In the genomic region with DNA sequence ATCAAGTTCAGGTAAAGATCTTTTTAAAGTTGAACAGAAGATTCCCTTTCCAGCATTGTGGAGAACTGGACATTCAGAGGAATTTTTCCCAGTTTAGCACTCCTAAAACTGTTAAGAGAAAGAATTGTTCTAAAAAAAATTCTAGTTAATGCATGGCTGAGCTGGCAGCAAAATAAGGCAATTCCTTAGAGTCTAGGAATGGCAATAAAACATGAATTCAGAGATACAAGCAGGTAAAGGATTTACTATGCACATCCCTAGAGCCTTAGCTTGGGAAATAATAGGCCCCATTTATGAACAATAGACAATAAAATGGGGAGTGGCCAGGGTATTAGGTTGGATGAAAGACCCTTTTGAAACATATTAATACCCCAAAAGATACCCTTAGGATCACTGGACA, we compare ENCODE assay signal across 1 cellular context.
TF ChIP-seq lines count a peak whose summit lies in the region.

No MANE protein-coding gene starts in this region.

TF ChIP-seq in Ishikawa, 13 proteins besides CTCF, POLR2A, EP300 and RAD21 (continued from another document):
- TF ChIP-seq, protein P1, sequence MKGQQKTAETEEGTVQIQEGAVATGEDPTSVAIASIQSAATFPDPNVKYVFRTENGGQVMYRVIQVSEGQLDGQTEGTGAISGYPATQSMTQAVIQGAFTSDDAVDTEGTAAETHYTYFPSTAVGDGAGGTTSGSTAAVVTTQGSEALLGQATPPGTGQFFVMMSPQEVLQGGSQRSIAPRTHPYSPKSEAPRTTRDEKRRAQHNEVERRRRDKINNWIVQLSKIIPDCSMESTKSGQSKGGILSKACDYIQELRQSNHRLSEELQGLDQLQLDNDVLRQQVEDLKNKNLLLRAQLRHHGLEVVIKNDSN (IDR thresholded peaks at IDR 0.05) = no peak
- peak; percentile 66; the same call in 1 of the 2 replicates for TF ChIP-seq TEAD4 (IDR thresholded peaks at IDR 0.05)
- TF ChIP-seq, protein P2, sequence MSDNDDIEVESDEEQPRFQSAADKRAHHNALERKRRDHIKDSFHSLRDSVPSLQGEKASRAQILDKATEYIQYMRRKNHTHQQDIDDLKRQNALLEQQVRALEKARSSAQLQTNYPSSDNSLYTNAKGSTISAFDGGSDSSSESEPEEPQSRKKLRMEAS (IDR thresholded peaks at IDR 0.05) = no peak
- no peak for TF ChIP-seq ZBTB7A (IDR thresholded peaks at IDR 0.05; ENCODE audit: low read depth)
- TF ChIP-seq, protein P3, sequence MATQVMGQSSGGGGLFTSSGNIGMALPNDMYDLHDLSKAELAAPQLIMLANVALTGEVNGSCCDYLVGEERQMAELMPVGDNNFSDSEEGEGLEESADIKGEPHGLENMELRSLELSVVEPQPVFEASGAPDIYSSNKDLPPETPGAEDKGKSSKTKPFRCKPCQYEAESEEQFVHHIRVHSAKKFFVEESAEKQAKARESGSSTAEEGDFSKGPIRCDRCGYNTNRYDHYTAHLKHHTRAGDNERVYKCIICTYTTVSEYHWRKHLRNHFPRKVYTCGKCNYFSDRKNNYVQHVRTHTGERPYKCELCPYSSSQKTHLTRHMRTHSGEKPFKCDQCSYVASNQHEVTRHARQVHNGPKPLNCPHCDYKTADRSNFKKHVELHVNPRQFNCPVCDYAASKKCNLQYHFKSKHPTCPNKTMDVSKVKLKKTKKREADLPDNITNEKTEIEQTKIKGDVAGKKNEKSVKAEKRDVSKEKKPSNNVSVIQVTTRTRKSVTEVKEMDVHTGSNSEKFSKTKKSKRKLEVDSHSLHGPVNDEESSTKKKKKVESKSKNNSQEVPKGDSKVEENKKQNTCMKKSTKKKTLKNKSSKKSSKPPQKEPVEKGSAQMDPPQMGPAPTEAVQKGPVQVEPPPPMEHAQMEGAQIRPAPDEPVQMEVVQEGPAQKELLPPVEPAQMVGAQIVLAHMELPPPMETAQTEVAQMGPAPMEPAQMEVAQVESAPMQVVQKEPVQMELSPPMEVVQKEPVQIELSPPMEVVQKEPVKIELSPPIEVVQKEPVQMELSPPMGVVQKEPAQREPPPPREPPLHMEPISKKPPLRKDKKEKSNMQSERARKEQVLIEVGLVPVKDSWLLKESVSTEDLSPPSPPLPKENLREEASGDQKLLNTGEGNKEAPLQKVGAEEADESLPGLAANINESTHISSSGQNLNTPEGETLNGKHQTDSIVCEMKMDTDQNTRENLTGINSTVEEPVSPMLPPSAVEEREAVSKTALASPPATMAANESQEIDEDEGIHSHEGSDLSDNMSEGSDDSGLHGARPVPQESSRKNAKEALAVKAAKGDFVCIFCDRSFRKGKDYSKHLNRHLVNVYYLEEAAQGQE (IDR thresholded peaks at IDR 0.05; ENCODE audit: low read depth) = no peak
- TF ChIP-seq CREB1 (IDR thresholded peaks at IDR 0.05; ENCODE audit: low read depth) = no peak
- no peak for TF ChIP-seq TAF1 (IDR thresholded peaks at IDR 0.05; ENCODE audit: low read depth)
- TF ChIP-seq TCF12 (IDR thresholded peaks at IDR 0.05; ENCODE audit: low read depth) = peak; percentile 51; the same call in 1 of the 2 replicates
- TF ChIP-seq EGR1 (IDR thresholded peaks at IDR 0.05) = no peak
- TF ChIP-seq CEBPB (IDR thresholded peaks at IDR 0.05) = 0 out of 2 replicates have a peak, but pooled peaks have one; percentile 6
TF ChIP-seq in Ishikawa: peak in this region for 4.
